Comparison of ENCODE assay signal across 13 cellular contexts in the genomic region with DNA sequence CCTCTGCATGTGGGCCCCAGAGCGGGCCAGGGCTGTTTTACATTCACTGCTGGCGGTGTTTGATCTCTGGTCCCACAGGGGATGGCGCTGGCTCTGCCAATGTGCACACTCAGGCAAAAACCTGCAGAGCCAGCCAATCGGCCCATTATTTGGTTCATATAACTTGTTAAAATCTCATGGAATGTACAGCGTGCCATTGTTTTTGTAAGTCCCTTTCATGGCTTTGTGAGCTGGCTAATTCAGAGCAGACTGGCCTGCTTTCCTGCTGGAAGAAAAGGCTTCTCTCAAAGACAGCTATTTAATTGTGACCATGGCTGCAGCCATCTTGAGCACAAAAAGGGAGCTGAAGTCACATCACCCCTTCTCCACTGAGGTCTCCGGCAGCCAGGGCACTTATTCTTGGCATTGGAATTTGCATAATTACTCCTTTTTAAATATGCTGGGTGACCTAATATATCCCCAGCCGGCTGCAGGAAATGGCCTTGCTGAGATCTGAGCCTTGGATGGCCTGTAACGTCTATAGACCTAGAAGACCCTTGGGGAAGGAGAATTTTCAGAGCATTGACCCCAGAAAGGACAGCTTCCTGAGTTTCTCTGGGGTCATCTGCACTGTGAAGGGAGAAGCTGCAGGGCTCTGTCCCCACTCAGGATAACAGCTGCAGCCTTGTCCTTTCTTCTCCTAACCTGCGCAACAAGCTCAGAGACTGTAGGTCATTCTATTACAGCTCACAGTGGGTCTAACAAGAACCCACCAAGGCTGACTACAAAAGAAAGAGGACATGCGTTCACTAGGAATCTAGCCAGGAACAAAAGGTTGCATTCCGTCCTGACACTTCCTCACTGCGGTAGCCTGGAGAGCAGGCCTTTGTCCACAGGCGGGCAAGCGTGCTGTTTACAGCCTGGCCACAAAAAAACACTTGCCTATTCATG. TPM values are rescaled to one million over a fixed set of nuclear protein-coding genes. Genes with fewer than 3 reads are reported as not detected.
DNase-seq lines count a peak whose midpoint lies in the region; ATAC-seq and TF ChIP-seq lines count a peak whose summit lies in the region.
"Had no signal": no experiment of that assay in that cellular context is flagged by ENCODE, and none has a peak within 500 bp of the region (broad histone marks: within the 10 kb centered on the region; RNA-seq: fewer than 3 reads in every experiment).

No MANE protein-coding gene starts in this region.

- no peak overlapping the region for H3K4me3 Mint-ChIP-seq in stimulated activated naive CD8-positive, alpha-beta T cell treated with anti-CD3 and anti-CD28 coated beads, Interleukin-15, amount 100 ng/mL, for 72 hours
- no peak overlapping the region for H3K4me3 Mint-ChIP-seq in activated T-cell treated with anti-CD3 and anti-CD28 coated beads, Interleukin-2, amount 50 U/mL, for 72 hours
- H3K4me3 Mint-ChIP-seq: activated CD4-positive, alpha-beta memory T cell treated with anti-CD3 and anti-CD28 coated beads for 36 hours; activated naive CD8-positive, alpha-beta T cell treated with anti-CD3 and anti-CD28 coated beads for 36 hours; memory B cell; stimulated activated effector memory CD8-positive, alpha-beta T cell treated with anti-CD3 and anti-CD28 coated beads, Interleukin-12 subunit alpha, Interleukin-12 subunit beta, amount 100 ng/mL, for 72 hours had no signal

- no peak overlapping the region for H3K4ac ChIP-seq in mesenchymal stem cell (ENCODE audit: low read depth in 1 of 2, low read length in 2 of 2)

- DNase-seq in NCI-H345 (lab: John Stamatoyannopoulos, UW) (peak; percentile 21), NCI-H345 treated with DMSO at 0.1 percent for 48 hours (lab: John Stamatoyannopoulos, UW; ENCODE audit: unreplicated experiment) (no peak), esophagus squamous epithelium (lab: John Stamatoyannopoulos, UW) (no peak), mesenchymal stem cell (no peak), thyroid gland (peak; percentile 42 to 52), SIG-M5 treated with dmso at 0.1 percent for 504 hours (lab: John Stamatoyannopoulos, UW; ENCODE audit: unreplicated experiment) (no peak)
- DNase-seq in stimulated activated naive CD8-positive, alpha-beta T cell treated with anti-CD3 and anti-CD28 coated beads, Interleukin-15, amount 100 ng/mL, for 72 hours = no peak
- DNase-seq in activated T-cell treated with anti-CD3 and anti-CD28 coated beads, Interleukin-2, amount 50 U/mL, for 72 hours = no peak
- DNase-seq: activated CD4-positive, alpha-beta memory T cell treated with anti-CD3 and anti-CD28 coated beads for 36 hours; activated naive CD8-positive, alpha-beta T cell treated with anti-CD3 and anti-CD28 coated beads for 36 hours; DND-41 had no signal

- no peaks in the 10 kb centered on the region for H3K36me3 Mint-ChIP-seq in activated T-cell treated with anti-CD3 and anti-CD28 coated beads, Interleukin-2, amount 50 U/mL, for 72 hours (ENCODE audit: insufficient read depth in 2 of 2)
- H3K36me3 Mint-ChIP-seq: activated CD4-positive, alpha-beta memory T cell treated with anti-CD3 and anti-CD28 coated beads for 36 hours; activated naive CD8-positive, alpha-beta T cell treated with anti-CD3 and anti-CD28 coated beads for 36 hours; stimulated activated effector memory CD8-positive, alpha-beta T cell treated with anti-CD3 and anti-CD28 coated beads, Interleukin-12 subunit alpha, Interleukin-12 subunit beta, amount 100 ng/mL, for 72 hours had no signal

- no peak for ATAC-seq in stimulated activated naive CD8-positive, alpha-beta T cell treated with anti-CD3 and anti-CD28 coated beads, Interleukin-15, amount 100 ng/mL, for 72 hours
- no peak for ATAC-seq in activated T-cell treated with anti-CD3 and anti-CD28 coated beads, Interleukin-2, amount 50 U/mL, for 72 hours (replicated peaks in 1 of 2)
- ATAC-seq: stimulated activated effector memory CD8-positive, alpha-beta T cell treated with anti-CD3 and anti-CD28 coated beads, Interleukin-12 subunit alpha, Interleukin-12 subunit beta, amount 100 ng/mL, for 72 hours had no signal

- WGBS in esophagus squamous epithelium, 2 donors = 60 to 85% methylated on average over 9 to 14 of the region's 14 CpGs
- WGBS in mesenchymal stem cell = 91% methylated on average over 13 of the region's 14 CpGs
- 72 to 74% methylated on average over 14 of the region's 14 CpGs for WGBS in thyroid gland, 2 donors

- H2AK5ac ChIP-seq in mesenchymal stem cell (ENCODE audit: low read length, severe bottlenecking) = peak overlapping the region; percentile 46

- peak overlapping the region; percentile 19 for H4K8ac ChIP-seq in mesenchymal stem cell (ENCODE audit: low read length)

- H3K4me3 ChIP-seq in esophagus squamous epithelium (no peak overlapping the region), mesenchymal stem cell (ENCODE audit: insufficient read depth in 1 of 2, low read depth in 1 of 2, low read length in 2 of 2) (no peak overlapping the region), thyroid gland (replicated peaks in 1 of 3) (no peak overlapping the region)

- H3K18ac ChIP-seq in mesenchymal stem cell (ENCODE audit: low read depth in 1 of 2, low read length in 2 of 2) = no peak overlapping the region

- H2BK5ac ChIP-seq in mesenchymal stem cell (ENCODE audit: low read depth, low read length, poor library complexity, severe bottlenecking) = no peak overlapping the region

- intact Hi-C loops in esophagus squamous epithelium (cut with DNase I) = no loop called here
- intact Hi-C loops in thyroid gland (cut with DNase I) = loop anchor here (10.0 kb wide), 1 partner anchor 49 kb away; a partner anchor contains a TSS

- no peak overlapping the region for H2BK120ac ChIP-seq in mesenchymal stem cell (ENCODE audit: low read depth, low read length)

- H3K36me3 ChIP-seq in esophagus squamous epithelium = peaks cover 0 to 41% (median 0%) of the 10 kb centered on the region in 3 donors
- H3K36me3 ChIP-seq in mesenchymal stem cell (ENCODE audit: control insufficient read depth in 1 of 2, insufficient read depth in 2 of 2, low read depth in 1 of 2, low read length in 2 of 2) = peaks cover 25 to 81% of the 10 kb centered on the region in 2 experiments
- no peaks in the 10 kb centered on the region for H3K36me3 ChIP-seq in thyroid gland

- no peak overlapping the region for H3K4me2 ChIP-seq in mesenchymal stem cell (ENCODE audit: low read length, poor library complexity, severe bottlenecking)

- H2BK15ac ChIP-seq in mesenchymal stem cell (ENCODE audit: low read depth, poor library complexity, severe bottlenecking) = no peak overlapping the region

- no peak for TF ChIP-seq POLR2A in esophagus squamous epithelium (IDR thresholded peaks at IDR 0.05)
- no peak for TF ChIP-seq POLR2A in thyroid gland (IDR thresholded peaks at IDR 0.05)

- H3K9me3 Mint-ChIP-seq in stimulated activated naive CD8-positive, alpha-beta T cell treated with anti-CD3 and anti-CD28 coated beads, Interleukin-15, amount 100 ng/mL, for 72 hours = no peaks in the 10 kb centered on the region
- no peaks in the 10 kb centered on the region for H3K9me3 Mint-ChIP-seq in activated T-cell treated with anti-CD3 and anti-CD28 coated beads, Interleukin-2, amount 50 U/mL, for 72 hours
- H3K9me3 Mint-ChIP-seq: activated CD4-positive, alpha-beta memory T cell treated with anti-CD3 and anti-CD28 coated beads for 36 hours; activated naive CD8-positive, alpha-beta T cell treated with anti-CD3 and anti-CD28 coated beads for 36 hours; memory B cell; stimulated activated effector memory CD8-positive, alpha-beta T cell treated with anti-CD3 and anti-CD28 coated beads, Interleukin-12 subunit alpha, Interleukin-12 subunit beta, amount 100 ng/mL, for 72 hours had no signal

- H3K4me1 ChIP-seq in esophagus squamous epithelium (peaks cover 0 to 8% (median 0%) of the 10 kb centered on the region in 3 donors), mesenchymal stem cell (ENCODE audit: control insufficient read depth, insufficient read depth, low read depth, low read length) (peaks cover 13% of the 10 kb centered on the region), thyroid gland (peaks cover 23 to 36% of the 10 kb centered on the region in 2 donors)

- no peaks in the 10 kb centered on the region for H3K4me1 Mint-ChIP-seq in stimulated activated naive CD8-positive, alpha-beta T cell treated with anti-CD3 and anti-CD28 coated beads, Interleukin-15, amount 100 ng/mL, for 72 hours
- H3K4me1 Mint-ChIP-seq in activated T-cell treated with anti-CD3 and anti-CD28 coated beads, Interleukin-2, amount 50 U/mL, for 72 hours (ENCODE audit: low read depth) = no peaks in the 10 kb centered on the region
- H3K4me1 Mint-ChIP-seq: activated naive CD8-positive, alpha-beta T cell treated with anti-CD3 and anti-CD28 coated beads for 36 hours; stimulated activated effector memory CD8-positive, alpha-beta T cell treated with anti-CD3 and anti-CD28 coated beads, Interleukin-12 subunit alpha, Interleukin-12 subunit beta, amount 100 ng/mL, for 72 hours had no signal

- H3K27ac ChIP-seq in esophagus squamous epithelium (peak overlapping the region in 3 of 4 donors; percentile 7 to 66 (median 39)), mesenchymal stem cell (ENCODE audit: low read length, poor library complexity, severe bottlenecking) (peak overlapping the region; percentile 60), thyroid gland (peak overlapping the region; percentile 32 to 84 (median 51))

- H3K27ac Mint-ChIP-seq in stimulated activated naive CD8-positive, alpha-beta T cell treated with anti-CD3 and anti-CD28 coated beads, Interleukin-15, amount 100 ng/mL, for 72 hours = no peak overlapping the region
- no peak overlapping the region for H3K27ac Mint-ChIP-seq in activated T-cell treated with anti-CD3 and anti-CD28 coated beads, Interleukin-2, amount 50 U/mL, for 72 hours
- H3K27ac Mint-ChIP-seq: activated CD4-positive, alpha-beta memory T cell treated with anti-CD3 and anti-CD28 coated beads for 36 hours; activated naive CD8-positive, alpha-beta T cell treated with anti-CD3 and anti-CD28 coated beads for 36 hours; memory B cell; stimulated activated effector memory CD8-positive, alpha-beta T cell treated with anti-CD3 and anti-CD28 coated beads, Interleukin-12 subunit alpha, Interleukin-12 subunit beta, amount 100 ng/mL, for 72 hours had no signal

- H3K14ac ChIP-seq in mesenchymal stem cell (ENCODE audit: low read length in 2 of 2) = no peak overlapping the region

- H3K9ac ChIP-seq in mesenchymal stem cell (ENCODE audit: low read length) = no peak overlapping the region

- H3K9me3 ChIP-seq in esophagus squamous epithelium (no peaks in the 10 kb centered on the region), mesenchymal stem cell (ENCODE audit: control insufficient read depth, low read length) (no peaks in the 10 kb centered on the region), thyroid gland (no peaks in the 10 kb centered on the region)

- TF ChIP-seq CTCF in esophagus squamous epithelium (IDR thresholded peaks at IDR 0.05) (no peak), thyroid gland (IDR thresholded peaks at IDR 0.05) (no peak)

- H2BK12ac ChIP-seq in mesenchymal stem cell (ENCODE audit: low read length in 2 of 2) = no peak overlapping the region

- H3K27me3 Mint-ChIP-seq in stimulated activated naive CD8-positive, alpha-beta T cell treated with anti-CD3 and anti-CD28 coated beads, Interleukin-15, amount 100 ng/mL, for 72 hours = no peaks in the 10 kb centered on the region
- H3K27me3 Mint-ChIP-seq in activated T-cell treated with anti-CD3 and anti-CD28 coated beads, Interleukin-2, amount 50 U/mL, for 72 hours (ENCODE audit: low read depth) = no peaks in the 10 kb centered on the region
- H3K27me3 Mint-ChIP-seq: activated CD4-positive, alpha-beta memory T cell treated with anti-CD3 and anti-CD28 coated beads for 36 hours; activated naive CD8-positive, alpha-beta T cell treated with anti-CD3 and anti-CD28 coated beads for 36 hours; memory B cell had no signal

- H3K79me1 ChIP-seq in mesenchymal stem cell (replicated peaks; ENCODE audit: low read length, poor library complexity, severe bottlenecking) = peaks cover 34% of the 10 kb centered on the region

- H3K23ac ChIP-seq in mesenchymal stem cell (ENCODE audit: low read length in 2 of 2) = no peak overlapping the region

- H4K91ac ChIP-seq in mesenchymal stem cell (ENCODE audit: low read length) = no peak overlapping the region

- H3K27me3 ChIP-seq in esophagus squamous epithelium (no peaks in the 10 kb centered on the region), mesenchymal stem cell (ENCODE audit: control insufficient read depth in 1 of 2, insufficient read depth in 1 of 2, low read length in 2 of 2) (no peaks in the 10 kb centered on the region), thyroid gland (no peaks in the 10 kb centered on the region)

- no peak overlapping the region for H2AFZ ChIP-seq in mesenchymal stem cell (ENCODE audit: low read depth, low read length)

RNA-seq across cellular contexts. Expression of a gene that starts 45.8 kb away (rescaled TPM):
- 10 to 100 TPM in 1 of 4 donors, 1 to 10 TPM in 3; 6.9 to 17.5 (median 9.4) TPM for total RNA-seq in esophagus squamous epithelium
- polyA plus RNA-seq in mesenchymal stem cell (2013, experiment 1 of 2) = 23.6 TPM
- polyA plus RNA-seq in mesenchymal stem cell (2013, experiment 2 of 2) = 22.7 TPM
- 10 to 100 TPM; 29.6 to 46.7 (median 37.0) TPM for total RNA-seq in thyroid gland
- total RNA-seq in activated T-cell treated with anti-CD3 and anti-CD28 coated beads, Interleukin-2, amount 50 U/mL, for 72 hours = 1 to 10 TPM; 3.1 to 3.2 TPM

Comparison
In these comparisons a context has a peak if more than half of its experiments do, and no peak if none do; other contexts are left out.
1. DNase-seq: peak in NCI-H345 (single experiment) and thyroid gland (2 of 2); none in NCI-H345 treated with DMSO at 0.1 percent for 48 hours (single experiment), esophagus squamous epithelium (single experiment), mesenchymal stem cell (single experiment), stimulated activated naive CD8-positive, alpha-beta T cell treated with anti-CD3 and anti-CD28 coated beads, Interleukin-15, amount 100 ng/mL, for 72 hours (0 of 2), activated T-cell treated with anti-CD3 and anti-CD28 coated beads, Interleukin-2, amount 50 U/mL, for 72 hours (0 of 2) and SIG-M5 treated with dmso at 0.1 percent for 504 hours (single experiment).
2. Peak in every context shown above with its lines, with median percentiles within 50 percentile points of each other: H3K27ac ChIP-seq.